20 cellular contexts compared by ENCODE assay signal in the genomic region with DNA sequence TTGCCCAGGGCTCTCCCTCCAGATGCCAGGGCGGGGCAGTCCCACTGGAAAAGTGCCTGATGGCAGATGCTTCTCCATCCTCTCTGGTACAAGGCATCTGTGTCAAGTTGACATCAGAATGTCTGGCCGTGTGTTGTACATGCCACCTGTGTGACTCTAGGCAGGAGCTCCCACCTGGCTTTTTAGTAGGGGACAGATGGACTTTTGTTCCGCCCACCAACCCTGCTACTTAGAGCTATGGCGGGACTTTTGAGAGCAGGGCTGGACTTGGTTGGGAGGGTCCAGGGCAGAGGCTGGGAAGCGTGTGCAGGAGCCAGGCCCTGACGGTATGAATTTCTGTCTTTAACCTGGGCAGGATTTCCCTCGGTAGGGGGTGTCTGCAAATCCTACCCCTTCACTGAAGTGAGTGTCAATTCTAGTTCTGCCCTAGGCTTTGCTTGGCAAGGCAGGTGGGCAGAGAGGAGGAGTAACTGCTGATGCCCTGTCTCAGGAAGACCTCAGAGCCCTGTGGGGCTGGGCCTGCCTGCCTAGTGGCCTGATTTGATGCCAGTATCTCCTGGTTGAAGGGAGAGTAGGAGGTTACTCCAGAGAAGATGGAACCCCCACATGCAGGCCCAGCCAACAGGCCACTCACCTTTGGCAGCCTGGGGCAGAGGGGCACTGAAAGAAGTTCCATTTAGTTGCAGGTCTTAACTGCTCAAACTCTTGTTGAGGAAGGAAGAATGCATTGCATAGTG.
"Had no signal": no experiment of that assay in that cellular context is flagged by ENCODE, and none has a peak within 500 bp of the region (broad histone marks: within the 10 kb centered on the region; RNA-seq: fewer than 3 reads in every experiment).

No MANE protein-coding gene starts in this region.

- DNase-seq: activated CD4-positive, alpha-beta memory T cell treated with anti-CD3 and anti-CD28 coated beads, Interleukin-2, amount 10 ng/mL, durations not matched to agents 7 days and 5 days; activated CD4-positive, alpha-beta T cell treated with anti-CD3 and anti-CD28 coated beads for 36 hours; activated CD8-positive, alpha-beta memory T cell treated with anti-CD3 and anti-CD28 coated beads, Interleukin-2, amount 50 U/mL, for 4 hours; activated gamma-delta T cell; activated naive CD8-positive, alpha-beta T cell treated with anti-CD3 and anti-CD28 coated beads for 36 hours; amygdala; left ventricle myocardium inferior; naive thymus-derived CD8-positive, alpha-beta T cell; nucleus accumbens; stimulated activated CD4-positive, alpha-beta T cell treated with anti-CD3 and anti-CD28 coated beads, Interleukin-4, amount 100 ng/mL, for 4 hours; stimulated activated CD8-positive, alpha-beta memory T cell treated with anti-CD3 and anti-CD28 coated beads, Interleukin-4, amount 100 ng/mL, for 48 hours; stimulated activated naive CD4-positive, alpha-beta T cell treated with Interleukin-2 at 50 U/mL for 16 hours had no signal

- H3K36me3 ChIP-seq: left ventricle myocardium inferior, right atrium auricular region had no signal

- H3K27me3 ChIP-seq: hepatocyte, right atrium auricular region had no signal

- H3K9me3 Mint-ChIP-seq: activated CD4-positive, alpha-beta memory T cell treated with anti-CD3 and anti-CD28 coated beads, Interleukin-2, amount 10 ng/mL, durations not matched to agents 7 days and 5 days; activated naive CD8-positive, alpha-beta T cell treated with anti-CD3 and anti-CD28 coated beads for 36 hours had no signal

- ATAC-seq: activated CD4-positive, alpha-beta T cell treated with anti-CD3 and anti-CD28 coated beads for 36 hours; naive thymus-derived CD8-positive, alpha-beta T cell; SK-N-SH treated with all-trans-retinoic acid at 6 μM for 48 hours had no signal

- H3K27ac ChIP-seq: dorsolateral prefrontal cortex, hepatocyte, left ventricle myocardium inferior, right atrium auricular region, skin epidermis, VCaP had no signal

- H3K27ac Mint-ChIP-seq: activated CD4-positive, alpha-beta memory T cell treated with anti-CD3 and anti-CD28 coated beads, Interleukin-2, amount 10 ng/mL, durations not matched to agents 7 days and 5 days; activated CD4-positive, alpha-beta T cell treated with anti-CD3 and anti-CD28 coated beads for 36 hours; activated naive CD8-positive, alpha-beta T cell treated with anti-CD3 and anti-CD28 coated beads for 36 hours; naive thymus-derived CD8-positive, alpha-beta T cell; progenitor cell of endocrine pancreas had no signal

- H3K9me3 ChIP-seq: left ventricle myocardium inferior had no signal

- H3K36me3 Mint-ChIP-seq: activated naive CD8-positive, alpha-beta T cell treated with anti-CD3 and anti-CD28 coated beads for 36 hours; brain; naive thymus-derived CD8-positive, alpha-beta T cell had no signal

- H3K4me2 ChIP-seq: hepatocyte had no signal

- H3K4me3 ChIP-seq: dorsolateral prefrontal cortex, hepatocyte, left ventricle myocardium inferior, right atrium auricular region, skin epidermis had no signal

- H2AFZ ChIP-seq: hepatocyte had no signal
